Comparison of ENCODE assay signal across 14 cellular contexts in the genomic region with DNA sequence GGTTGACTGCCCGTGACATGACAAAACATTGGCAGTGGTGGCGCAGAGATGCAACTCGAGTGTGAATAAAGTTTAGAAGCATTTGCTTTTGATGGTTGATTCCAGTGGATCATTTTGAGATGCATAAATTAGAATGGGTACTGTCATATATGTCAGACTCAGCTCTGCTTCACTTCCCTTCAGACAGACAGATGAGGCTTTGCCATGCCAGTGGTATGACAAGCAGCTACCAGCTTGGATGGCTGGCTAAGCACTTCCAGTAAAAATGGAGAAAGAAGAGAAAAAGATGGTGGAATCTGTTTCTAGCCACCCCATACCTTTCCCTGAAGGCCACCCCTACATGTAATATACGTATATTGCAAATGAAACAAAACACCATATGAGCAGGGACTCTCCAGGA. TPM values are rescaled to one million over a fixed set of nuclear protein-coding genes. Genes with fewer than 3 reads are reported as not detected.
DNase-seq lines count a peak whose midpoint lies in the region; ATAC-seq and TF ChIP-seq lines count a peak whose summit lies in the region.
"Had no signal": no experiment of that assay in that cellular context is flagged by ENCODE, and none has a peak within 500 bp of the region (broad histone marks: within the 10 kb centered on the region; RNA-seq: fewer than 3 reads in every experiment).

No MANE protein-coding gene starts in this region.

- no peaks in the 10 kb centered on the region for H3K27me3 Mint-ChIP-seq in dendritic cell treated with granulocyte-macrophage colony-stimulating factor and Interleukin-4, amounts not matched to agents 40 ng/mL and 50 ng/mL, for 4 days
- H3K27me3 Mint-ChIP-seq in nephron (ENCODE audit: low read depth), result no peaks in the 10 kb centered on the region
- H3K27me3 Mint-ChIP-seq: activated naive CD8-positive, alpha-beta T cell treated with anti-CD3 and anti-CD28 coated beads, Interleukin-2, amount 10 ng/mL, durations not matched to agents 7 days and 5 days; CD8-positive, alpha-beta memory T cell had no signal

- H3K4me3 ChIP-seq in SJSA1 (no peak overlapping the region), thoracic aorta (no peak overlapping the region)
- H3K4me3 ChIP-seq: pancreas had no signal

- ATAC-seq in thoracic aorta (ENCODE audit: insufficient number of reproducible peaks, low FRiP score, low read depth) (no peak), GM18505 (IDR thresholded peaks at IDR 0.05; ENCODE audit: unreplicated experiment) (no peak), HG03045 (IDR thresholded peaks at IDR 0.05; ENCODE audit: unreplicated experiment) (no peak), GM18520 (IDR thresholded peaks at IDR 0.05; ENCODE audit: unreplicated experiment) (no peak)

- peak overlapping the region; percentile 99 for H3K27ac ChIP-seq in SJSA1
- H3K27ac ChIP-seq in thoracic aorta, result peak overlapping the region; percentile 84 to 90
- H3K27ac ChIP-seq: pancreas had no signal

- H3K27ac Mint-ChIP-seq in dendritic cell treated with granulocyte-macrophage colony-stimulating factor and Interleukin-4, amounts not matched to agents 40 ng/mL and 50 ng/mL, for 4 days, result peak overlapping the region; percentile 88
- H3K27ac Mint-ChIP-seq in nephron, result peak overlapping the region; percentile 90 to 97 (median 96)
- H3K27ac Mint-ChIP-seq: H9 had no signal

- H3K27me3 ChIP-seq in SJSA1 (replicated peaks) (no peaks in the 10 kb centered on the region), thoracic aorta (replicated peaks; ENCODE audit: insufficient read depth) (no peaks in the 10 kb centered on the region)
- H3K27me3 ChIP-seq: pancreas had no signal

- no peak overlapping the region for H3K4me3 Mint-ChIP-seq in dendritic cell treated with granulocyte-macrophage colony-stimulating factor and Interleukin-4, amounts not matched to agents 40 ng/mL and 50 ng/mL, for 4 days
- no peak overlapping the region for H3K4me3 Mint-ChIP-seq in nephron
- H3K4me3 Mint-ChIP-seq: activated naive CD8-positive, alpha-beta T cell treated with anti-CD3 and anti-CD28 coated beads, Interleukin-2, amount 10 ng/mL, durations not matched to agents 7 days and 5 days; CD8-positive, alpha-beta memory T cell; H9 had no signal

- H3K9me3 Mint-ChIP-seq in dendritic cell treated with granulocyte-macrophage colony-stimulating factor and Interleukin-4, amounts not matched to agents 40 ng/mL and 50 ng/mL, for 4 days, result no peaks in the 10 kb centered on the region
- no peaks in the 10 kb centered on the region for H3K9me3 Mint-ChIP-seq in nephron
- H3K9me3 Mint-ChIP-seq: activated naive CD8-positive, alpha-beta T cell treated with anti-CD3 and anti-CD28 coated beads, Interleukin-2, amount 10 ng/mL, durations not matched to agents 7 days and 5 days; CD8-positive, alpha-beta memory T cell; H9 had no signal

- TF ChIP-seq CTCF in nephron (IDR thresholded peaks at IDR 0.05; ENCODE audit: unreplicated experiment in 3 of 3) (no peak), thoracic aorta (IDR thresholded peaks at IDR 0.05) (no peak)

- peaks cover 12% of the 10 kb centered on the region for H3K36me3 ChIP-seq in SJSA1
- no peaks in the 10 kb centered on the region for H3K36me3 ChIP-seq in thoracic aorta

- no peak for DNase-seq in SJSA1 (ENCODE audit: low read depth in 1 of 2, low spot score in 2 of 2)
- no peak for DNase-seq in thoracic aorta (ENCODE audit: low spot score)
- no peak for DNase-seq in HT-29 (ENCODE audit: low spot score)
- DNase-seq: activated naive CD8-positive, alpha-beta T cell treated with anti-CD3 and anti-CD28 coated beads, Interleukin-2, amount 10 ng/mL, durations not matched to agents 7 days and 5 days; CD8-positive, alpha-beta memory T cell; GF-D8; H9; NCI-H1105; pancreas had no signal

- intact Hi-C loops in dendritic cell treated with granulocyte-macrophage colony-stimulating factor and Interleukin-4, amounts not matched to agents 40 ng/mL and 50 ng/mL, for 4 days (cut with micrococcal nuclease), result no loop called here

- H3K4me1 ChIP-seq in SJSA1 (replicated peaks), result peaks cover 46% of the 10 kb centered on the region
- peaks cover 21 to 31% of the 10 kb centered on the region in 2 donors for H3K4me1 ChIP-seq in thoracic aorta (ENCODE audit: control insufficient read depth in 1 of 2, low read depth in 2 of 2)
- H3K4me1 ChIP-seq: pancreas had no signal

- H3K4me1 Mint-ChIP-seq in dendritic cell treated with granulocyte-macrophage colony-stimulating factor and Interleukin-4, amounts not matched to agents 40 ng/mL and 50 ng/mL, for 4 days (ENCODE audit: low read depth), result peaks cover 37% of the 10 kb centered on the region
- peaks cover 72% of the 10 kb centered on the region for H3K4me1 Mint-ChIP-seq in nephron
- H3K4me1 Mint-ChIP-seq: activated naive CD8-positive, alpha-beta T cell treated with anti-CD3 and anti-CD28 coated beads, Interleukin-2, amount 10 ng/mL, durations not matched to agents 7 days and 5 days had no signal

- no peak for TF ChIP-seq POLR2A in GM18505 (IDR thresholded peaks at IDR 0.05; ENCODE audit: borderline replicate concordance, extremely low read depth, insufficient read depth, insufficient read length)

- H3K36me3 Mint-ChIP-seq in dendritic cell treated with granulocyte-macrophage colony-stimulating factor and Interleukin-4, amounts not matched to agents 40 ng/mL and 50 ng/mL, for 4 days (ENCODE audit: low read depth), result peaks cover 50% of the 10 kb centered on the region
- peaks cover 54% of the 10 kb centered on the region for H3K36me3 Mint-ChIP-seq in nephron (ENCODE audit: low read depth)

- H3K9me3 ChIP-seq in SJSA1 (replicated peaks) (no peaks in the 10 kb centered on the region), thoracic aorta (no peaks in the 10 kb centered on the region)
- H3K9me3 ChIP-seq: pancreas had no signal

RNA-seq across cellular contexts. Expression of a gene that starts 13.5 kb away (rescaled TPM):
- 4.4 and 11.6 TPM in 2 replicates for total RNA-seq in SJSA1 (2014; rRNA removed; shearing (Covaris generic))
- total RNA-seq in thoracic aorta, result 100 to 1,000 TPM in 1 of 2 donors, 10 to 100 TPM in 1; 96.6 to 202 TPM
- not detected in 2 replicates for total RNA-seq in HT-29 (2014; rRNA removed; shearing (Covaris generic))
- total RNA-seq: H9 had no signal

RNA-seq across cellular contexts. Expression of a gene that starts 36.5 kb away (rescaled TPM):
- total RNA-seq in SJSA1 (2014; rRNA removed; shearing (Covaris generic)), result 52.2 and 92.5 TPM in 2 replicates
- total RNA-seq in thoracic aorta, result 10 to 100 TPM; 43.3 to 45.9 TPM
- total RNA-seq in HT-29 (2014; rRNA removed; shearing (Covaris generic)), result 35.2 and 45.8 TPM in 2 replicates

RNA-seq across cellular contexts. Expression of a gene that starts 36.6 kb away (rescaled TPM):
- total RNA-seq in SJSA1 (2014; rRNA removed; shearing (Covaris generic)), result 48.8 and 55.3 TPM in 2 replicates
- 10 to 100 TPM; 70.8 to 72.3 TPM for total RNA-seq in thoracic aorta
- total RNA-seq in HT-29 (2014; rRNA removed; shearing (Covaris generic)), result 136 and 145 TPM in 2 replicates
